8 cellular contexts compared by ENCODE assay signal in genomic region chr12:122399592-122400373, GRCh38. TPM values are rescaled to one million over a fixed set of nuclear protein-coding genes. Genes with fewer than 3 reads are reported as not detected.
DNase-seq lines count a peak whose midpoint lies in the region; ATAC-seq, FAIRE-seq and TF ChIP-seq lines count a peak whose summit lies in the region.

No MANE protein-coding gene starts in this region.

- TF ChIP-seq POLR2A in H54 (IDR thresholded peaks at IDR 0.05; ENCODE audit: low read depth, low read length), result no peak

- no peaks in the 10 kb centered on the region for H3K9me3 ChIP-seq in BE2C

- ATAC-seq in left lobe of liver, result peak; percentile 81
- ATAC-seq in HG02759 (IDR thresholded peaks at IDR 0.05; ENCODE audit: unreplicated experiment), result no peak

- no peaks in the 10 kb centered on the region; the same call in 1 of the 2 replicates for H3K36me3 ChIP-seq in BE2C

- peaks cover 17% of the 10 kb centered on the region for H3K4me1 ChIP-seq in BE2C

- peak overlapping the region; percentile 93 to 97 for H3K27ac ChIP-seq in coronary artery

- TF ChIP-seq CTCF in BE2C (IDR thresholded peaks at IDR 0.05; ENCODE audit: low read depth, low read length), result peak; percentile 80
- peak; percentile 63 for TF ChIP-seq CTCF in coronary artery (IDR thresholded peaks at IDR 0.05)

- DNase-seq in BE2C, result peak; percentile 59
- no peak for DNase-seq in H54 (ENCODE audit: insufficient read length, low spot score)
- peak; percentile 30 to 70 for DNase-seq in NCI-H446 (lab: John Stamatoyannopoulos, UW)
- peak; percentile 34 for DNase-seq in activated CD4-positive, alpha-beta T cell treated with anti-CD3 and anti-CD28 coated beads for 1 hour
- peak; percentile 88 for DNase-seq in coronary artery (ENCODE audit: low spot score)
- DNase-seq in left lobe of liver (ENCODE audit: low spot score), result peak; percentile 82
- peak; percentile 62 for DNase-seq in stimulated activated CD4-positive, alpha-beta T cell treated with anti-CD3 and anti-CD28 coated beads, Interleukin-4, amount 100 ng/mL, for 24 hours

- no peak overlapping the region for H3K4me3 ChIP-seq in BE2C (ENCODE audit: low read depth, low read length)
- peak overlapping the region; percentile 49 for H3K4me3 ChIP-seq in coronary artery

- H3K27me3 ChIP-seq in BE2C, result no peaks in the 10 kb centered on the region

- FAIRE-seq in H54 (lab: Jason Lieb, UNC), result peak; percentile 30

RNA-seq across cellular contexts. Expression of gene CLIP1, which starts 22.7 kb away (rescaled TPM):
- 32.6 TPM for polyA plus RNA-seq in BE2C (2012; ENCODE audit: insufficient read depth, insufficient read length, low read depth)
- total RNA-seq in left lobe of liver, result 38.9 TPM
